Comparison of ENCODE assay signal across 27 cellular contexts in genomic region chr22:17865183-17866055, GRCh38.
A peak's percentile ranks its signal among the peaks of the same experiment; 100 is the strongest.
DNase-seq lines count a peak whose midpoint lies in the region; ATAC-seq lines count a peak whose summit lies in the region.
"Had no signal": no experiment of that assay in that cellular context is flagged by ENCODE, and none has a peak within 500 bp of the region (broad histone marks: within the 10 kb centered on the region; RNA-seq: fewer than 3 reads in every experiment).

No MANE protein-coding gene starts in this region.

- ATAC-seq in left ventricle myocardium superior (no peak), Right ventricle myocardium superior (ENCODE audit: poor library complexity) (no peak), sciatic nerve (peak; percentile 35)
- ATAC-seq: activated CD8-positive, alpha-beta T cell treated with anti-CD3 and anti-CD28 coated beads, Interleukin-2, amount 10 ng/mL, durations not matched to agents 7 days and 5 days; activated T-helper 17 cell treated with anti-CD3 and anti-CD28 coated beads, Interleukin-2, amount 50 U/mL, for 72 hours; HCT116 had no signal

- intact Hi-C loops in left ventricle myocardium superior (cut with micrococcal nuclease), result no loop called here
- intact Hi-C loops in Right ventricle myocardium superior (cut with DNase I), result no loop called here
- intact Hi-C loops in sciatic nerve (cut with DNase I), result no loop called here

- peak; percentile 21 for DNase-seq in left ventricle myocardium superior
- DNase-seq in Right ventricle myocardium superior, result no peak
- peak; percentile 17 for DNase-seq in kidney tubule cell (ENCODE audit: low spot score)
- DNase-seq in sciatic nerve (ENCODE audit: low spot score), result no peak
- no peak for DNase-seq in stimulated activated CD4-positive, alpha-beta T cell treated with anti-CD3 and anti-CD28 coated beads, Interleukin-15, amount 100 ng/mL, for 24 hours
- DNase-seq in middle frontal gyrus (ENCODE audit: extremely low spot score, low spot score), result no peak
- no peak for DNase-seq in NCI-H2029 treated with DMSO at 0.1 percent for 48 hours (lab: John Stamatoyannopoulos, UW)
- no peak for DNase-seq in AML-193 (lab: John Stamatoyannopoulos, UW)
- DNase-seq: activated CD4-positive, alpha-beta T cell treated with anti-CD3 and anti-CD28 coated beads for 4 hours; activated CD8-positive, alpha-beta T cell treated with anti-CD3 and anti-CD28 coated beads, Interleukin-2, amount 10 ng/mL, durations not matched to agents 7 days and 5 days; activated naive CD4-positive, alpha-beta T cell treated with anti-CD3 and anti-CD28 coated beads, Interleukin-2, amount 10 ng/mL, durations not matched to agents 7 days and 5 days; Calu3; colonic mucosa; DND-41; effector memory CD4-positive, alpha-beta T cell; GF-D8; Kasumi-1; NCI-H146; NCI-H446; NCI-H82; stimulated activated CD4-positive, alpha-beta T cell treated with anti-CD3 and anti-CD28 coated beads, Interleukin-12 subunit alpha, Interleukin-12 subunit beta, amount 100 ng/mL, for 4 hours; stimulated activated CD4-positive, alpha-beta T cell treated with anti-CD3 and anti-CD28 coated beads, Interleukin-4, amount 100 ng/mL, for 1 hour; T1000; upper lobe of left lung; WERI-Rb-1 had no signal

Comparison
In these comparisons a context has a peak if more than half of its experiments do, and no peak if none do; other contexts are left out.
1. DNase-seq: peak in left ventricle myocardium superior (single experiment) and kidney tubule cell (single experiment); none in Right ventricle myocardium superior (single experiment), sciatic nerve (single experiment), stimulated activated CD4-positive, alpha-beta T cell treated with anti-CD3 and anti-CD28 coated beads, Interleukin-15, amount 100 ng/mL, for 24 hours (single experiment), middle frontal gyrus (single experiment), NCI-H2029 treated with DMSO at 0.1 percent for 48 hours (single experiment) and AML-193 (0 of 2).